9 cellular contexts compared by ENCODE assay signal in genomic region chrX:20547649-20548051, GRCh38.
DNase-seq lines count a peak whose midpoint lies in the region; ATAC-seq and TF ChIP-seq lines count a peak whose summit lies in the region.
"Had no signal": no experiment of that assay in that cellular context is flagged by ENCODE, and none has a peak within 500 bp of the region (broad histone marks: within the 10 kb centered on the region; RNA-seq: fewer than 3 reads in every experiment).

No MANE protein-coding gene starts in this region.

- H3K4me1 ChIP-seq in tibial artery = peaks cover 0 to 17% (median 2%) of the 10 kb centered on the region in 4 donors

- POLR2A ChIA-PET in naive thymus-derived CD8-positive, alpha-beta T cell (lab: Charles Lee) = no interaction called here

- H3K27me3 Mint-ChIP-seq in naive thymus-derived CD8-positive, alpha-beta T cell = peaks cover 0 to 3% (median 0%) of the 10 kb centered on the region in 5 donors

- no peak overlapping the region for H3K4me3 ChIP-seq in fibroblast of the aortic adventitia (ENCODE audit: low read depth, low read length)
- no peak overlapping the region for H3K4me3 ChIP-seq in tibial artery

- peaks cover 0 to 13% (median 0%) of the 10 kb centered on the region in 3 donors for H3K36me3 Mint-ChIP-seq in naive thymus-derived CD8-positive, alpha-beta T cell

- TF ChIP-seq CTCF in fibroblast of the aortic adventitia (IDR thresholded peaks at IDR 0.05; ENCODE audit: insufficient read depth, low read length) = no peak
- no peak for TF ChIP-seq CTCF in tibial artery (IDR thresholded peaks at IDR 0.05)

- no peak for DNase-seq in left cardiac atrium
- DNase-seq in Right ventricle myocardium inferior (ENCODE audit: missing footprints) = no peak
- DNase-seq in NCI-H446 treated with DMSO at 0.1 percent for 48 hours (lab: John Stamatoyannopoulos, UW) = peak; percentile 57
- DNase-seq in fibroblast of the aortic adventitia (ENCODE audit: low read depth) = peak; percentile 77
- peak; percentile 24 to 79 for DNase-seq in tibial artery
- no peak for DNase-seq in NCI-H187 (lab: John Stamatoyannopoulos, UW)
- DNase-seq in naive thymus-derived CD8-positive, alpha-beta T cell = no peak
- DNase-seq in stimulated activated CD4-positive, alpha-beta T cell treated with anti-CD3 and anti-CD28 coated beads, Interleukin-4, amount 100 ng/mL, for 1 hour = no peak
- DNase-seq: activated gamma-delta T cell treated with Interleukin-2 at 50 U/mL for 16 hours had no signal

- no peak overlapping the region for H3K27ac Mint-ChIP-seq in naive thymus-derived CD8-positive, alpha-beta T cell

- H3K27me3 ChIP-seq in tibial artery = no peaks in the 10 kb centered on the region

- no peaks in the 10 kb centered on the region for H3K36me3 ChIP-seq in tibial artery

- peak overlapping the region; percentile 52 to 64 for H3K27ac ChIP-seq in tibial artery

- H3K4me3 Mint-ChIP-seq in naive thymus-derived CD8-positive, alpha-beta T cell = no peak overlapping the region

- H3K4me1 Mint-ChIP-seq in naive thymus-derived CD8-positive, alpha-beta T cell = no peaks in the 10 kb centered on the region

- peaks cover 0 to 10% (median 8%) of the 10 kb centered on the region in 3 donors for H3K9me3 ChIP-seq in tibial artery

- ATAC-seq in left cardiac atrium (peak; percentile 30 to 79), Right ventricle myocardium inferior (no peak)
- ATAC-seq in naive thymus-derived CD8-positive, alpha-beta T cell = no peak

- H3K9me3 Mint-ChIP-seq in naive thymus-derived CD8-positive, alpha-beta T cell = peaks cover 0 to 21% (median 2%) of the 10 kb centered on the region in 9 donors

- intact Hi-C loops in left cardiac atrium (cut with DNase I) = no loop called here
- intact Hi-C loops in Right ventricle myocardium inferior (cut with DNase I) = no loop called here
- intact Hi-C loops in tibial artery (cut with DNase I; ENCODE audit: low total_unique reads) = no loop called here

Comparison
In these comparisons a context has a peak if more than half of its experiments do, and no peak if none do; other contexts are left out.
1. ATAC-seq: peak in left cardiac atrium (2 of 2); none in Right ventricle myocardium inferior (single experiment) and naive thymus-derived CD8-positive, alpha-beta T cell (0 of 2).
2. DNase-seq: peak in NCI-H446 treated with DMSO at 0.1 percent for 48 hours (single experiment), fibroblast of the aortic adventitia (single experiment) and tibial artery (2 of 2); none in left cardiac atrium (single experiment), Right ventricle myocardium inferior (single experiment), NCI-H187 (0 of 2), naive thymus-derived CD8-positive, alpha-beta T cell (0 of 10) and stimulated activated CD4-positive, alpha-beta T cell treated with anti-CD3 and anti-CD28 coated beads, Interleukin-4, amount 100 ng/mL, for 1 hour (single experiment).